In genomic region chr14:33938131-33938949, GRCh38 we compare ENCODE assay signal across 8 cellular contexts. TPM values are rescaled to one million over a fixed set of nuclear protein-coding genes. Genes with fewer than 3 reads are reported as not detected.
DNase-seq lines count a peak whose midpoint lies in the region; ATAC-seq and TF ChIP-seq lines count a peak whose summit lies in the region.

No MANE protein-coding gene starts in this region.

- no TSS peak for BruUV-seq in HCT116 (replicated peaks; lab: Mats Ljungman, UMichigan)

- 0 out of 2 replicates have a peak, but pooled peaks cover 3% of the 10 kb centered on the region for H3K79me2 ChIP-seq in HCT116 (ENCODE audit: insufficient read depth, low read length)

- H3K4me1 ChIP-seq in HCT116 (ENCODE audit: control insufficient read depth in 1 of 2, insufficient read depth in 2 of 2, low read length in 2 of 2), result peaks cover 11 to 38% of the 10 kb centered on the region in 2 experiments

- in situ Hi-C loops in GM13976 (cut with MboI; ENCODE audit: low sequenced_read_pairs, unreplicated experiment), result no loop called here

- intact Hi-C loops in HCT116 (cut with micrococcal nuclease) (loop anchor here (5.0 kb wide), 1 partner anchor 114 kb away; no protein-coding TSS in a partner anchor), dorsolateral prefrontal cortex (cut with DNase I) (loop anchor here in 1 of 2 donors (5.0 kb wide), 1 partner anchor 96 kb away; no protein-coding TSS in a partner anchor)

- H3K9me3 ChIP-seq in HCT116 (ENCODE audit: control insufficient read depth in 1 of 2, insufficient read depth in 1 of 2, low read depth in 1 of 2, low read length in 2 of 2), result no peaks in the 10 kb centered on the region

- TF ChIP-seq CTCF in HCT116 (IDR thresholded peaks at IDR 0.05 in 2 of 3, conservative IDR thresholded peaks at IDR 0.05 in 1 of 3; ENCODE audit: borderline replicate concordance in 1 of 3, insufficient read depth in 1 of 3, low read depth in 2 of 3, low read length in 2 of 3) (no peak), dorsolateral prefrontal cortex (IDR thresholded peaks at IDR 0.05 in 54 of 56, conservative IDR thresholded peaks at IDR 0.05 in 2 of 56; ENCODE audit: low read depth in 1 of 56, partially characterized antibody in 56 of 56) (peak in 1 of 56 donors; percentile 12), GM13976 (IDR thresholded peaks at IDR 0.05; ENCODE audit: borderline replicate concordance, control extremely low read depth, extremely low read depth, insufficient read depth, missing control alignments) (no peak)

- peak overlapping the region; percentile 66 for H3K9ac ChIP-seq in HCT116 (ENCODE audit: low read length)

- H3K4me3 ChIP-seq in HCT116 (replicated peaks in 1 of 2; ENCODE audit: low read depth in 1 of 2, low read length in 2 of 2) (peak overlapping the region; percentile 40 to 58), dorsolateral prefrontal cortex (peak overlapping the region in 52 of 59 donors; percentile 2 to 61 (median 32))

- no peaks in the 10 kb centered on the region for H4K20me1 ChIP-seq in HCT116 (ENCODE audit: insufficient read depth)

- H3K4me2 ChIP-seq in HCT116 (ENCODE audit: low read length), result peak overlapping the region; percentile 94

- no peaks in the 10 kb centered on the region for H3K9me2 ChIP-seq in HCT116 (ENCODE audit: insufficient read depth)

- POLR2A ChIA-PET in HCT116 (lab: Charles Lee), result interaction anchor here (1.0 kb wide), 1 partner anchor 22 kb away, joined by 3 read pairs; no protein-coding TSS in a partner anchor

- H2AFZ ChIP-seq in HCT116 (ENCODE audit: low read depth, low read length, poor library complexity, severe bottlenecking), result peak overlapping the region; percentile 90

- RAD21 ChIA-PET in HCT116 (lab: Charles Lee; ENCODE audit: low non-redundant PET in 1 of 2, low total read pairs in 2 of 2, uncharacterized antibody in 2 of 2, unreplicated experiment in 2 of 2), result no interaction called here

- no peaks in the 10 kb centered on the region for H3K36me3 ChIP-seq in HCT116 (ENCODE audit: control insufficient read depth in 1 of 2, insufficient read depth in 2 of 2, low read length in 2 of 2)

- ATAC-seq in HCT116, result peak; percentile 97
- no peak for ATAC-seq in GM21576 (IDR thresholded peaks at IDR 0.05; ENCODE audit: unreplicated experiment)

- DNase-seq in HCT116 (ENCODE audit: low read depth, low spot score) (peak; percentile 76), NCI-H510A (lab: John Stamatoyannopoulos, UW) (peak; percentile 38), dorsolateral prefrontal cortex (peak in 8 of 10 donors; percentile 39 to 68 (median 60)), midbrain (lab: John Stamatoyannopoulos, UW) (peak; percentile 44), AG08396 (ENCODE audit: low spot score) (no peak), GM13976 (ENCODE audit: low spot score) (no peak), mesenteric fat pad (ENCODE audit: low spot score) (no peak)

- CTCF ChIA-PET in HCT116 (lab: Charles Lee), result interaction anchor here (0.8 kb wide), 1 partner anchor 160 kb away, joined by 3 read pairs; no protein-coding TSS in a partner anchor

- no peaks in the 10 kb centered on the region for H3K27me3 ChIP-seq in HCT116 (ENCODE audit: insufficient read depth, low read length)
- no peaks in the 10 kb centered on the region for H3K27me3 ChIP-seq in dorsolateral prefrontal cortex

- TF ChIP-seq RAD21 in HCT116 (IDR thresholded peaks at IDR 0.05; ENCODE audit: low read depth), result peak; percentile 9; the same call in 1 of the 2 replicates

- TF ChIP-seq POLR2A in HCT116 (IDR thresholded peaks at IDR 0.05; ENCODE audit: borderline replicate concordance, extremely low read depth, insufficient read depth, insufficient read length), result no peak

- peak overlapping the region; percentile 48 for H3K27ac ChIP-seq in HCT116 (ENCODE audit: low read depth, low read length)
- peak overlapping the region in 58 of 59 donors; percentile 12 to 88 (median 72) for H3K27ac ChIP-seq in dorsolateral prefrontal cortex

TF ChIP-seq in HCT116, 20 proteins besides CTCF, POLR2A, EP300 and RAD21:
- TF ChIP-seq CEBPB (IDR thresholded peaks at IDR 0.05; ENCODE audit: low read depth) (no peak), EZH2 (IDR thresholded peaks at IDR 0.05) (no peak), ZFX (IDR thresholded peaks at IDR 0.05) (no peak), POLR2AphosphoS5 (IDR thresholded peaks at IDR 0.05; ENCODE audit: low read depth, low read length) (peak; percentile 64), CBX3 (IDR thresholded peaks at IDR 0.05; ENCODE audit: low read depth) (0 out of 2 replicates have a peak, but pooled peaks have one; percentile 37), ELF1 (IDR thresholded peaks at IDR 0.05; ENCODE audit: borderline replicate concordance, low read depth) (peak; percentile 21; the same call in 1 of the 2 replicates), ZBTB33 (IDR thresholded peaks at IDR 0.05; ENCODE audit: extremely low read depth, insufficient replicate concordance, low read length) (no peak), ZNF274 (IDR thresholded peaks at IDR 0.05; ENCODE audit: low read depth, low read length) (no peak), ATF3 (IDR thresholded peaks at IDR 0.05) (no peak), SP1 (IDR thresholded peaks at IDR 0.05; ENCODE audit: low read depth) (peak; percentile 68), EZH2phosphoT487 (IDR thresholded peaks at IDR 0.05; ENCODE audit: borderline replicate concordance) (no peak), YY1 (IDR thresholded peaks at IDR 0.05; ENCODE audit: extremely low read depth, insufficient replicate concordance, low read depth, low read length) (no peak), JUND (IDR thresholded peaks at IDR 0.05) (peak; percentile 51), FOSL1 (IDR thresholded peaks at IDR 0.05; ENCODE audit: low read depth) (peak; percentile 30; the same call in 1 of the 2 replicates), MAX (IDR thresholded peaks at IDR 0.05) (peak; percentile 69), SIN3A (IDR thresholded peaks at IDR 0.05; ENCODE audit: low read depth) (no peak), SRF (IDR thresholded peaks at IDR 0.05; ENCODE audit: low read depth) (no peak; the same call in 1 of the 2 replicates), TCF7L2 (IDR thresholded peaks at IDR 0.05; ENCODE audit: borderline replicate concordance, extremely low read depth, insufficient read depth, insufficient read length) (no peak), REST (IDR thresholded peaks at IDR 0.05; ENCODE audit: low read depth) (no peak), EGR1 (IDR thresholded peaks at IDR 0.05; ENCODE audit: low read depth) (no peak)

RNA-seq across cellular contexts. Expression of gene EGLN3, which starts 12.5 kb away (rescaled TPM):
- total RNA-seq in HCT116 (2021; ENCODE audit: unreplicated experiment), result 13.6 TPM
- 15.2 and 17.9 TPM in 2 replicates for polyA plus RNA-seq in HCT116 (2012)
- total RNA-seq in dorsolateral prefrontal cortex, result 10 to 100 TPM; 20.5 to 69.6 (median 37.7) TPM
- total RNA-seq in mesenteric fat pad, result 4.7 TPM

Comparison
In these comparisons a context has a peak if more than half of its experiments do, and no peak if none do; other contexts are left out.
1. DNase-seq: peak in HCT116 (single experiment), NCI-H510A (single experiment), dorsolateral prefrontal cortex (8 of 10) and midbrain (single experiment); none in AG08396 (single experiment), GM13976 (single experiment) and mesenteric fat pad (single experiment).